In the genomic region with DNA sequence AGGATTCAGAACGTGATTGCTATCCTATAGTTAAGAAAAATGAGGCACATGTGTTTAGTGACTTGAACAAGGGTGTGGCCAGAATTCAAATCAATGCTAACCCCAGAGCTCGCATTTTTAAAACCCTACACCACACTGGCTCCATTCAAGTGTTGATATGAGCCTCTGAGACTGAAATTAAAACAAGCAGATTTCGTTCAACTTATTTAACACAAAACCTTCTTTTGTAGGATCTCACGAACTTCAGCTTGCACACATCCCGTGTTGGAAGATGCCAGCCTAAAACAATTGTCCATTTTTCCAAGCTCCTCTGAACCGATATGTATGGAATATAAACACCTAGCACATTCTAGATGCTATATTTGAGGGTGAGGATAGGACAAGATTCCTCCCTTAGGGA, we compare ENCODE assay signal across 38 cellular contexts.
"Had no signal": no experiment of that assay in that cellular context is flagged by ENCODE, and none has a peak within 500 bp of the region (broad histone marks: within the 10 kb centered on the region; RNA-seq: fewer than 3 reads in every experiment).

No MANE protein-coding gene starts in this region.

- H3K4me1 ChIP-seq: adrenal gland, ascending aorta, body of pancreas, breast epithelium had no signal

- H3K9me3 ChIP-seq: adrenal gland had no signal

- H3K4me1 Mint-ChIP-seq: activated naive CD4-positive, alpha-beta T cell treated with anti-CD3 and anti-CD28 coated beads, Interleukin-2, amount 10 ng/mL, durations not matched to agents 7 days and 5 days; activated naive CD4-positive, alpha-beta T cell treated with anti-CD3 and anti-CD28 coated beads, Interleukin-2, amount 50 U/mL, for 24 hours; activated naive CD8-positive, alpha-beta T cell treated with anti-CD3 and anti-CD28 coated beads for 36 hours; activated naive CD8-positive, alpha-beta T cell treated with anti-CD3 and anti-CD28 coated beads, Interleukin-2, amount 10 ng/mL, durations not matched to agents 7 days and 5 days; activated naive CD8-positive, alpha-beta T cell treated with anti-CD3 and anti-CD28 coated beads, Interleukin-2, amount 50 U/mL, for 24 hours; activated T-helper 17 cell treated with anti-CD3 and anti-CD28 coated beads, Interleukin-2, amount 50 U/mL, for 72 hours; central memory CD8-positive, alpha-beta T cell had no signal

- H3K27ac Mint-ChIP-seq: activated naive CD4-positive, alpha-beta T cell treated with anti-CD3 and anti-CD28 coated beads for 36 hours; activated naive CD4-positive, alpha-beta T cell treated with anti-CD3 and anti-CD28 coated beads, Interleukin-2, amount 10 ng/mL, durations not matched to agents 7 days and 5 days; activated naive CD4-positive, alpha-beta T cell treated with anti-CD3 and anti-CD28 coated beads, Interleukin-2, amount 50 U/mL, for 24 hours; activated naive CD4-positive, alpha-beta T cell treated with anti-CD3 and anti-CD28 coated beads, Interleukin-2, amount 50 U/mL, for 72 hours; activated naive CD8-positive, alpha-beta T cell; activated naive CD8-positive, alpha-beta T cell treated with anti-CD3 and anti-CD28 coated beads for 36 hours; activated naive CD8-positive, alpha-beta T cell treated with anti-CD3 and anti-CD28 coated beads, Interleukin-2, amount 10 ng/mL, durations not matched to agents 7 days and 5 days; activated naive CD8-positive, alpha-beta T cell treated with anti-CD3 and anti-CD28 coated beads, Interleukin-2, amount 50 U/mL, for 24 hours; activated T-cell treated with anti-CD3 and anti-CD28 coated beads, Interleukin-2, amount 50 U/mL, for 24 hours; activated T-cell treated with anti-CD3 and anti-CD28 coated beads, Interleukin-2, amount 50 U/mL, for 72 hours; activated T-helper 1 cell treated with anti-CD3 and anti-CD28 coated beads, Interleukin-12 subunit alpha, Interleukin-12 subunit beta, Interleukin-2, Interleukin-4 antibody, amounts not matched to agents 30 ng/mL and 10 ng/mL and 1 ng/mL, durations not matched to agents 14 hours and 24 hours and 36 hours; activated T-helper 17 cell treated with anti-CD3 and anti-CD28 coated beads, Interleukin-2, amount 50 U/mL, for 72 hours; activated T-helper 2 cell treated with anti-CD3 and anti-CD28 coated beads, Interferon-gamma antibody, Interleukin-2, Interleukin-4, amounts not matched to agents 10 μg/mL and 5 μg/mL and 100 μg/mL, durations not matched to agents 14 hours and 24 hours and 36 hours; brain had no signal

- ATAC-seq: activated naive CD4-positive, alpha-beta T cell treated with anti-CD3 and anti-CD28 coated beads, Interleukin-2, amount 50 U/mL, for 72 hours; activated naive CD8-positive, alpha-beta T cell treated with anti-CD3 and anti-CD28 coated beads, Interleukin-2, amount 50 U/mL, for 24 hours; activated T-cell treated with anti-CD3 and anti-CD28 coated beads, Interleukin-2, amount 50 U/mL, for 4 hours; activated T-cell treated with anti-CD3 and anti-CD28 coated beads, Interleukin-2, amount 50 U/mL, for 72 hours; activated T-helper 17 cell treated with anti-CD3 and anti-CD28 coated beads, Interleukin-2, amount 50 U/mL, for 72 hours; body of pancreas had no signal

- DNase-seq: activated effector memory CD4-positive, alpha-beta T cell treated with anti-CD3 and anti-CD28 coated beads, Interleukin-2, amount 50 U/mL, for 16 hours; activated effector memory CD4-positive, alpha-beta T cell treated with Interleukin-2 at 50 U/mL for 16 hours; activated gamma-delta T cell; activated gamma-delta T cell treated with Interleukin-2 at 50 U/mL for 16 hours; activated naive CD4-positive, alpha-beta T cell; activated naive CD4-positive, alpha-beta T cell treated with anti-CD3 and anti-CD28 coated beads for 36 hours; activated naive CD4-positive, alpha-beta T cell treated with anti-CD3 and anti-CD28 coated beads, Interleukin-2, amount 10 ng/mL, durations not matched to agents 7 days and 5 days; activated naive CD4-positive, alpha-beta T cell treated with anti-CD3 and anti-CD28 coated beads, Interleukin-2, amount 50 U/mL, for 16 hours; activated naive CD4-positive, alpha-beta T cell treated with Interleukin-2 at 50 U/mL for 16 hours; activated naive CD8-positive, alpha-beta T cell treated with anti-CD3 and anti-CD28 coated beads for 36 hours; activated naive CD8-positive, alpha-beta T cell treated with anti-CD3 and anti-CD28 coated beads, Interleukin-2, amount 10 ng/mL, durations not matched to agents 7 days and 5 days; activated naive CD8-positive, alpha-beta T cell treated with anti-CD3 and anti-CD28 coated beads, Interleukin-2, amount 50 U/mL, for 24 hours; activated T-cell treated with anti-CD3 and anti-CD28 coated beads, Interleukin-2, amount 50 U/mL, for 1 hour; activated T-cell treated with anti-CD3 and anti-CD28 coated beads, Interleukin-2, amount 50 U/mL, for 24 hours; activated T-cell treated with anti-CD3 and anti-CD28 coated beads, Interleukin-2, amount 50 U/mL, for 4 hours; activated T-cell treated with anti-CD3 and anti-CD28 coated beads, Interleukin-2, amount 50 U/mL, for 48 hours; activated T-cell treated with anti-CD3 and anti-CD28 coated beads, Interleukin-2, amount 50 U/mL, for 72 hours; adrenal gland; amniotic stem cell; amygdala; anterior cingulate cortex; aorta; body of pancreas; brain microvascular endothelial cell; caudate nucleus; central memory CD4-positive, alpha-beta T cell; cerebellar nuclear complex had no signal

- H3K27me3 Mint-ChIP-seq: activated naive CD4-positive, alpha-beta T cell treated with anti-CD3 and anti-CD28 coated beads, Interleukin-2, amount 10 ng/mL, durations not matched to agents 7 days and 5 days; activated naive CD8-positive, alpha-beta T cell treated with anti-CD3 and anti-CD28 coated beads, Interleukin-2, amount 10 ng/mL, durations not matched to agents 7 days and 5 days; activated naive CD8-positive, alpha-beta T cell treated with anti-CD3 and anti-CD28 coated beads, Interleukin-2, amount 50 U/mL, for 24 hours; central memory CD8-positive, alpha-beta T cell had no signal

- H3K4me3 ChIP-seq: adrenal gland, ascending aorta, body of pancreas, breast epithelium, cardiac muscle cell had no signal

- H3K27me3 ChIP-seq: ascending aorta, body of pancreas, brain microvascular endothelial cell, breast epithelium, cardiac muscle cell had no signal

- H3K36me3 ChIP-seq: adrenal gland, ascending aorta, brain microvascular endothelial cell, breast epithelium, cardiac muscle cell had no signal

- H3K9me3 Mint-ChIP-seq: activated naive CD4-positive, alpha-beta T cell treated with anti-CD3 and anti-CD28 coated beads, Interleukin-2, amount 50 U/mL, for 24 hours; activated naive CD8-positive, alpha-beta T cell treated with anti-CD3 and anti-CD28 coated beads for 36 hours; activated naive CD8-positive, alpha-beta T cell treated with anti-CD3 and anti-CD28 coated beads, Interleukin-2, amount 10 ng/mL, durations not matched to agents 7 days and 5 days; activated naive CD8-positive, alpha-beta T cell treated with anti-CD3 and anti-CD28 coated beads, Interleukin-2, amount 50 U/mL, for 24 hours; activated T-cell treated with anti-CD3 and anti-CD28 coated beads, Interleukin-2, amount 50 U/mL, for 4 hours; activated T-helper 1 cell treated with anti-CD3 and anti-CD28 coated beads, Interleukin-12 subunit alpha, Interleukin-12 subunit beta, Interleukin-2, Interleukin-4 antibody, amounts not matched to agents 30 ng/mL and 10 ng/mL and 1 ng/mL, durations not matched to agents 14 hours and 24 hours and 36 hours; activated T-helper 17 cell treated with anti-CD3 and anti-CD28 coated beads, Interleukin-2, amount 50 U/mL, for 72 hours; activated T-helper 2 cell treated with anti-CD3 and anti-CD28 coated beads, Interferon-gamma antibody, Interleukin-2, Interleukin-4, amounts not matched to agents 10 μg/mL and 5 μg/mL and 100 μg/mL, durations not matched to agents 14 hours and 24 hours and 36 hours; central memory CD8-positive, alpha-beta T cell had no signal

- H3K27ac ChIP-seq: adrenal gland, ascending aorta, body of pancreas, brain microvascular endothelial cell, breast epithelium, cardiac muscle cell had no signal

- H3K36me3 Mint-ChIP-seq: activated naive CD4-positive, alpha-beta T cell treated with anti-CD3 and anti-CD28 coated beads, Interleukin-2, amount 10 ng/mL, durations not matched to agents 7 days and 5 days; activated naive CD4-positive, alpha-beta T cell treated with anti-CD3 and anti-CD28 coated beads, Interleukin-2, amount 50 U/mL, for 24 hours; activated naive CD4-positive, alpha-beta T cell treated with anti-CD3 and anti-CD28 coated beads, Interleukin-2, amount 50 U/mL, for 72 hours; activated naive CD8-positive, alpha-beta T cell; activated naive CD8-positive, alpha-beta T cell treated with anti-CD3 and anti-CD28 coated beads for 36 hours; activated naive CD8-positive, alpha-beta T cell treated with anti-CD3 and anti-CD28 coated beads, Interleukin-2, amount 10 ng/mL, durations not matched to agents 7 days and 5 days; brain had no signal

- H3K4me3 Mint-ChIP-seq: activated naive CD4-positive, alpha-beta T cell treated with anti-CD3 and anti-CD28 coated beads for 36 hours; activated naive CD4-positive, alpha-beta T cell treated with anti-CD3 and anti-CD28 coated beads, Interleukin-2, amount 10 ng/mL, durations not matched to agents 7 days and 5 days; activated naive CD4-positive, alpha-beta T cell treated with anti-CD3 and anti-CD28 coated beads, Interleukin-2, amount 50 U/mL, for 24 hours; activated naive CD8-positive, alpha-beta T cell; activated naive CD8-positive, alpha-beta T cell treated with anti-CD3 and anti-CD28 coated beads for 36 hours; activated naive CD8-positive, alpha-beta T cell treated with anti-CD3 and anti-CD28 coated beads, Interleukin-2, amount 10 ng/mL, durations not matched to agents 7 days and 5 days; activated naive CD8-positive, alpha-beta T cell treated with anti-CD3 and anti-CD28 coated beads, Interleukin-2, amount 50 U/mL, for 24 hours; activated T-cell treated with anti-CD3 and anti-CD28 coated beads, Interleukin-2, amount 50 U/mL, for 24 hours; activated T-cell treated with anti-CD3 and anti-CD28 coated beads, Interleukin-2, amount 50 U/mL, for 4 hours; activated T-cell treated with anti-CD3 and anti-CD28 coated beads, Interleukin-2, amount 50 U/mL, for 72 hours; activated T-helper 1 cell treated with anti-CD3 and anti-CD28 coated beads, Interleukin-12 subunit alpha, Interleukin-12 subunit beta, Interleukin-2, Interleukin-4 antibody, amounts not matched to agents 30 ng/mL and 10 ng/mL and 1 ng/mL, durations not matched to agents 14 hours and 24 hours and 36 hours; activated T-helper 17 cell treated with anti-CD3 and anti-CD28 coated beads, Interleukin-2, amount 50 U/mL, for 72 hours; brain; central memory CD8-positive, alpha-beta T cell had no signal
